In genomic region chr22:31339148-31339832, GRCh38 we compare ENCODE assay signal across 1 cellular context.
TF ChIP-seq lines count a peak whose summit lies in the region.

No MANE protein-coding gene starts in this region.

TF ChIP-seq in HepG2, 621 proteins besides CTCF, POLR2A, EP300 and RAD21 (continued from another document and continues in another):
- TF ChIP-seq ZNF513 (CRISPR knock-in tag; conservative IDR thresholded peaks at IDR 0.05) = no peak
- TF ChIP-seq FLYWCH1 (CRISPR knock-in tag; IDR thresholded peaks at IDR 0.05) = no peak
- no peak for TF ChIP-seq MXD3 (CRISPR knock-in tag; IDR thresholded peaks at IDR 0.05)
- TF ChIP-seq CHD4 (IDR thresholded peaks at IDR 0.05; ENCODE audit: borderline replicate concordance, low read length) = no peak
- no peak for TF ChIP-seq TP53 (CRISPR knock-in tag; conservative IDR thresholded peaks at IDR 0.05)
- no peak for TF ChIP-seq ZNF20 (CRISPR knock-in tag; IDR thresholded peaks at IDR 0.05)
- no peak for TF ChIP-seq SMAD3 (CRISPR knock-in tag; IDR thresholded peaks at IDR 0.05)
- TF ChIP-seq ZHX2 (IDR thresholded peaks at IDR 0.05; ENCODE audit: low read depth) = no peak
- no peak for TF ChIP-seq ZHX2 (CRISPR knock-in tag; IDR thresholded peaks at IDR 0.05; ENCODE audit: borderline replicate concordance)
- TF ChIP-seq PTBP1 (IDR thresholded peaks at IDR 0.05; ENCODE audit: low read depth, low read length, poor library complexity, severe bottlenecking) = no peak
- TF ChIP-seq DBP (CRISPR knock-in tag; IDR thresholded peaks at IDR 0.05; ENCODE audit: not compliant biosample characterization) = no peak
- TF ChIP-seq HOXA7 (CRISPR knock-in tag; IDR thresholded peaks at IDR 0.05) = no peak
- TF ChIP-seq ZNF333 (CRISPR knock-in tag; IDR thresholded peaks at IDR 0.05; ENCODE audit: borderline replicate concordance) = no peak
- TF ChIP-seq ZBTB4 (CRISPR knock-in tag; IDR thresholded peaks at IDR 0.05; ENCODE audit: borderline replicate concordance) = no peak
- no peak; the same call in 1 of the 2 replicates for TF ChIP-seq YEATS2 (CRISPR knock-in tag; IDR thresholded peaks at IDR 0.05; ENCODE audit: borderline replicate concordance)
- TF ChIP-seq ZNF3 (CRISPR knock-in tag; IDR thresholded peaks at IDR 0.05) = no peak
- peak; percentile 65 for TF ChIP-seq TEAD3 (CRISPR knock-in tag; optimal IDR thresholded peaks at IDR 0.05; ENCODE audit: borderline replicate concordance)
- no peak for TF ChIP-seq ZNF747 (CRISPR knock-in tag; IDR thresholded peaks at IDR 0.05; ENCODE audit: borderline replicate concordance)
- no peak for TF ChIP-seq GFI1 (CRISPR knock-in tag; IDR thresholded peaks at IDR 0.05; ENCODE audit: borderline replicate concordance)
- TF ChIP-seq KAT2B (IDR thresholded peaks at IDR 0.05; ENCODE audit: borderline replicate concordance, low read depth, low read length) = no peak
- TF ChIP-seq ATM (IDR thresholded peaks at IDR 0.05; ENCODE audit: borderline replicate concordance) = no peak
- no peak for TF ChIP-seq SMARCC2 (IDR thresholded peaks at IDR 0.05)
- no peak for TF ChIP-seq ZNF234 (CRISPR knock-in tag; conservative IDR thresholded peaks at IDR 0.05)
- TF ChIP-seq MAFF (IDR thresholded peaks at IDR 0.05; ENCODE audit: low read depth, low read length) = peak; percentile 41; the same call in 1 of the 2 replicates
- TF ChIP-seq SNAI1 (CRISPR knock-in tag; IDR thresholded peaks at IDR 0.05; ENCODE audit: borderline replicate concordance) = no peak
- TF ChIP-seq RFXAP (CRISPR knock-in tag; IDR thresholded peaks at IDR 0.05; ENCODE audit: borderline replicate concordance) = no peak
- no peak for TF ChIP-seq ZNF296 (CRISPR knock-in tag; conservative IDR thresholded peaks at IDR 0.05)
- no peak for TF ChIP-seq PHB2 (IDR thresholded peaks at IDR 0.05; ENCODE audit: partially characterized antibody)
- no peak for TF ChIP-seq BRF2 (CRISPR knock-in tag; IDR thresholded peaks at IDR 0.05)
- TF ChIP-seq ZBTB10 (CRISPR knock-in tag; IDR thresholded peaks at IDR 0.05; ENCODE audit: borderline replicate concordance) = peak; percentile 96
- TF ChIP-seq ZUFSP (CRISPR knock-in tag; IDR thresholded peaks at IDR 0.05; ENCODE audit: borderline replicate concordance) = no peak
- TF ChIP-seq ARID4A (CRISPR knock-in tag; IDR thresholded peaks at IDR 0.05; ENCODE audit: borderline replicate concordance) = no peak; the same call in 1 of the 2 replicates
- no peak for TF ChIP-seq CEBPB (IDR thresholded peaks at IDR 0.05; ENCODE audit: borderline replicate concordance, low read depth, low read length)
- no peak for TF ChIP-seq ZNF484 (CRISPR knock-in tag; IDR thresholded peaks at IDR 0.05; ENCODE audit: borderline replicate concordance, low read depth)
